In genomic region chr13:106230450-106230849, GRCh38 we compare ENCODE assay signal across 18 cellular contexts.
DNase-seq lines count a peak whose midpoint lies in the region; ATAC-seq, FAIRE-seq and TF ChIP-seq lines count a peak whose summit lies in the region.
"Had no signal": no experiment of that assay in that cellular context is flagged by ENCODE, and none has a peak within 500 bp of the region (broad histone marks: within the 10 kb centered on the region; RNA-seq: fewer than 3 reads in every experiment).

No MANE protein-coding gene starts in this region.

- H3K4me3 ChIP-seq in body of pancreas, result no peak overlapping the region
- H3K4me3 ChIP-seq: BLaER1, upper lobe of left lung had no signal

- FAIRE-seq in H54 (lab: Jason Lieb, UNC), result peak; percentile 96

- peak; percentile 15 for DNase-seq in H54 (ENCODE audit: insufficient read length, low spot score)
- DNase-seq in RPMI7951 (ENCODE audit: low read depth), result peak; percentile 50
- DNase-seq in epithelial cell of prostate (ENCODE audit: low read depth, low spot score), result peak; percentile 58
- peak; percentile 23 for DNase-seq in non-pigmented ciliary epithelial cell (ENCODE audit: low read depth)
- no peak for DNase-seq in ureter (ENCODE audit: low spot score)
- DNase-seq in body of pancreas, result no peak
- DNase-seq in GF-D8 (lab: John Stamatoyannopoulos, UW), result no peak
- DNase-seq: activated CD4-positive, alpha-beta memory T cell treated with anti-CD3 and anti-CD28 coated beads for 36 hours; DND-41; glutamatergic neuron; NCI-H510A treated with DMSO at 0.1 percent for 48 hours; OCI-M1; stimulated activated naive CD8-positive, alpha-beta T cell treated with anti-CD3 and anti-CD28 coated beads, Interleukin-15, Interleukin-2, amounts not matched to agents 100 U/mL and 50 U/mL, for 24 hours had no signal

- 100% methylated on average over 1 of the region's 1 CpG for WGBS in body of pancreas, 2 donors

- no peaks in the 10 kb centered on the region for H3K27me3 ChIP-seq in body of pancreas
- H3K27me3 ChIP-seq: BLaER1, upper lobe of left lung had no signal

- no peak for ATAC-seq in body of pancreas
- ATAC-seq: HCT116; stimulated activated naive CD8-positive, alpha-beta T cell treated with anti-CD3 and anti-CD28 coated beads, Interleukin-15, Interleukin-2, amounts not matched to agents 100 U/mL and 50 U/mL, for 24 hours had no signal

- TF ChIP-seq CTCF in body of pancreas (IDR thresholded peaks at IDR 0.05), result no peak

- H3K36me3 ChIP-seq in body of pancreas (replicated peaks in 1 of 2; ENCODE audit: insufficient read depth in 1 of 2, low read depth in 2 of 2), result no peaks in the 10 kb centered on the region
- H3K36me3 ChIP-seq: BLaER1, upper lobe of left lung had no signal

- no peaks in the 10 kb centered on the region for H3K9me3 ChIP-seq in body of pancreas
- H3K9me3 ChIP-seq: BLaER1, upper lobe of left lung had no signal

- intact Hi-C loops in body of pancreas (cut with DNase I), result no loop called here

- no peak for TF ChIP-seq POLR2A in H54 (IDR thresholded peaks at IDR 0.05; ENCODE audit: low read depth, low read length)
- no peak for TF ChIP-seq POLR2A in body of pancreas (IDR thresholded peaks at IDR 0.05)

- no peaks in the 10 kb centered on the region for H3K4me1 ChIP-seq in body of pancreas
- H3K4me1 ChIP-seq: BLaER1, parathyroid adenoma, upper lobe of left lung had no signal

- H3K27ac ChIP-seq in epithelial cell of prostate (no peak overlapping the region), body of pancreas (no peak overlapping the region)
- H3K27ac ChIP-seq: BLaER1, KMS-11, parathyroid adenoma, upper lobe of left lung had no signal

Comparison
In these comparisons a context has a peak if more than half of its experiments do, and no peak if none do; other contexts are left out.
1. DNase-seq: peak in H54 (single experiment), RPMI7951 (single experiment), epithelial cell of prostate (single experiment) and non-pigmented ciliary epithelial cell (single experiment); none in ureter (single experiment), body of pancreas (0 of 4) and GF-D8 (single experiment).